ENCODE assay signal across 8 cellular contexts in the genomic region with DNA sequence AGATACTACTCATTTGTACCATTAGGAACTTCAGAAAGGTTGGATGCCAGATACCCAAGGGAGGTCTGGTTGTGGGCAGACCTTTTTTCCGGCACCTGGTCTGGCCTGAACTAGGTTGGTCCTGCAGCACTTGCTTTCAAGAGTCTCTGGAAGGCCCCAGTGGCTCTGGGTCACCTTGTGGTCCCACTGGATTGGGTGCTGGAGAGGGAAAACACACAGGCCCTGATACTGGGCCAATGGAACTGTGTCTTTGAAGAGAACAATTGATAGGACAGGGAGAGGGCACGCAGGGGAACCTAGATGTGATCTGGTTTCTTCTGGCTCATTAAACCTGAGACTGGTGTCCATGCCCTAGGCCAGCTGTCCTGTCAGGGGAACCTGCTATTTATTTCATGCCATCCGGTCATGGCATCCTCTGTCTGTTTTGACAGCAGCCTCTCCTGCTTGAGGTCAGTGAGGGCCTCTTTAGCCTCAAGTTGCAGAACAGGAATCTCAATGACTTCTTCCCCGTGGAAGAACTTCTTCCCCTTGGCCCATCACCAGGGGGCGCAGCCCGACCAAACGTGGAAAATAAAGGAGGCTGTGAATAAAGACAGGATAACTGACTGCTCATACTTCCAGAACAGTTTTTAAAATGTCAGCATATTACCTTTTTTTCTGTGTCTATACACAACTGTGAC. TPM values are rescaled to one million over a fixed set of nuclear protein-coding genes. Genes with fewer than 3 reads are reported as not detected.
DNase-seq lines count a peak whose midpoint lies in the region; ATAC-seq and TF ChIP-seq lines count a peak whose summit lies in the region.

No MANE protein-coding gene starts in this region.

- peak; percentile 80 for TF ChIP-seq CTCF in MM.1S (IDR thresholded peaks at IDR 0.05; ENCODE audit: low read length)

- intact Hi-C loops in Right ventricle myocardium superior (cut with DNase I), result loop anchor here (2.0 kb wide), 1 partner anchor 90 kb away; no protein-coding TSS in a partner anchor

- no peaks in the 10 kb centered on the region for H4K20me1 ChIP-seq in MM.1S (ENCODE audit: insufficient read depth, low read length)

- no peaks in the 10 kb centered on the region for H3F3A ChIP-seq in MM.1S (ENCODE audit: insufficient read depth, low read length)

- H3K27ac Mint-ChIP-seq in activated naive CD4-positive, alpha-beta T cell treated with anti-CD3 and anti-CD28 coated beads, Interleukin-2, amount 50 U/mL, for 72 hours, result peak overlapping the region; percentile 17 to 31

- no peaks in the 10 kb centered on the region for H3K4me1 ChIP-seq in MM.1S (ENCODE audit: low read length)

- no peaks in the 10 kb centered on the region for H3K9me3 Mint-ChIP-seq in activated naive CD4-positive, alpha-beta T cell treated with anti-CD3 and anti-CD28 coated beads, Interleukin-2, amount 50 U/mL, for 72 hours

- no peak overlapping the region for H3K27ac ChIP-seq in MM.1S (ENCODE audit: low read length)

- H3K36me3 ChIP-seq in MM.1S (replicated peaks; ENCODE audit: insufficient read depth, low read length), result no peaks in the 10 kb centered on the region

- no peaks in the 10 kb centered on the region for H3K27me3 ChIP-seq in MM.1S (replicated peaks; ENCODE audit: insufficient read depth, low read length)

- H3K4me2 ChIP-seq in MM.1S (ENCODE audit: low read depth, low read length), result no peak overlapping the region

- H3K9me2 ChIP-seq in MM.1S (replicated peaks; ENCODE audit: insufficient read depth, low read length), result no peaks in the 10 kb centered on the region

- H3K36me3 Mint-ChIP-seq in activated naive CD4-positive, alpha-beta T cell treated with anti-CD3 and anti-CD28 coated beads, Interleukin-2, amount 50 U/mL, for 72 hours, result no peaks in the 10 kb centered on the region

- ATAC-seq in activated naive CD4-positive, alpha-beta T cell treated with anti-CD3 and anti-CD28 coated beads, Interleukin-2, amount 50 U/mL, for 72 hours, result no peak
- ATAC-seq in Right ventricle myocardium superior (ENCODE audit: poor library complexity), result peak; percentile 84
- no peak for ATAC-seq in GM19351 (IDR thresholded peaks at IDR 0.05; ENCODE audit: unreplicated experiment)
- no peak for ATAC-seq in GM19395 (IDR thresholded peaks at IDR 0.05; ENCODE audit: unreplicated experiment)

- no peaks in the 10 kb centered on the region for H3K9me3 ChIP-seq in MM.1S (replicated peaks; ENCODE audit: insufficient read depth, low read length)

- no peak overlapping the region for H3K4me3 ChIP-seq in MM.1S (ENCODE audit: low read length)

- DNase-seq in Daoy (ENCODE audit: low read depth), result peak; percentile 72
- DNase-seq in MM.1S, result peak; percentile 39
- DNase-seq in SKM-1 (lab: John Stamatoyannopoulos, UW; ENCODE audit: unreplicated experiment), result peak; percentile 57
- peak in 1 of 2 donors; percentile 62 for DNase-seq in activated naive CD4-positive, alpha-beta T cell treated with anti-CD3 and anti-CD28 coated beads, Interleukin-2, amount 50 U/mL, for 72 hours (ENCODE audit: low spot score in 2 of 2)
- DNase-seq in Right ventricle myocardium superior, result peak; percentile 87
- DNase-seq in renal cortical epithelial cell (ENCODE audit: low read depth), result peak; percentile 73

- H3K79me2 ChIP-seq in MM.1S (ENCODE audit: low read length), result no peaks in the 10 kb centered on the region

- no peak overlapping the region for H3K9ac ChIP-seq in MM.1S (ENCODE audit: low read length)

- H2AFZ ChIP-seq in MM.1S (ENCODE audit: low read length), result no peak overlapping the region

RNA-seq across cellular contexts. Expression of gene TAF8, which starts 25.0 kb away (rescaled TPM):
- 20.6 and 34.1 TPM in 2 replicates for total RNA-seq in Daoy (2014; rRNA removed; shearing (Covaris generic))
- total RNA-seq in activated naive CD4-positive, alpha-beta T cell treated with anti-CD3 and anti-CD28 coated beads, Interleukin-2, amount 50 U/mL, for 72 hours, result 10 to 100 TPM; 62.9 to 77.1 TPM
- total RNA-seq in Right ventricle myocardium superior (28.7 TPM), renal cortical epithelial cell (18.1 and 20.3 TPM in 2 replicates)
